9 cellular contexts compared by ENCODE assay signal in genomic region chr20:54680872-54681297, GRCh38.
DNase-seq lines count a peak whose midpoint lies in the region; ATAC-seq, FAIRE-seq and TF ChIP-seq lines count a peak whose summit lies in the region.
"Had no signal": no experiment of that assay in that cellular context is flagged by ENCODE, and none has a peak within 500 bp of the region (broad histone marks: within the 10 kb centered on the region; RNA-seq: fewer than 3 reads in every experiment).

No MANE protein-coding gene starts in this region.

- ATAC-seq in A549 (peak in 1 of 2 experiments; percentile 69; a peak in 3 of 6 replicates), upper lobe of right lung (no peak)

- peaks cover 4% of the 10 kb centered on the region for H3K27me3 ChIP-seq in adrenal gland
- peaks cover 5% of the 10 kb centered on the region for H3K27me3 ChIP-seq in upper lobe of right lung
- H3K27me3 ChIP-seq: upper lobe of left lung had no signal

- CTCF ChIA-PET in A549 (lab: Yijun Ruan, JAX): interaction anchor here (0.6 to 7.4 kb wide), 41 partner anchors 8 to 1757 kb away, joined by 3 to 34 read pairs (median 3); no protein-coding TSS in a partner anchor

- H3K4me2 ChIP-seq in A549: no peak overlapping the region

- TF ChIP-seq CTCF in A549 (IDR thresholded peaks at IDR 0.05) (peak; percentile 51), adrenal gland (IDR thresholded peaks at IDR 0.05) (peak; percentile 27 to 72 (median 48)), upper lobe of right lung (IDR thresholded peaks at IDR 0.05) (peak; percentile 67)

- POLR2A ChIA-PET in A549 (lab: Yijun Ruan, JAX): no interaction called here

- TF ChIP-seq EP300 in A549 (IDR thresholded peaks at IDR 0.05): no peak

- H3K36me3 ChIP-seq in adrenal gland (replicated peaks in 1 of 2) (no peaks in the 10 kb centered on the region), upper lobe of right lung (no peaks in the 10 kb centered on the region)
- H3K36me3 ChIP-seq: upper lobe of left lung had no signal

- WGBS in A549 (ENCODE audit: missing lambda C conversion rate): 16% methylated on average over 12 of the region's 12 CpGs
- 12 to 17% (median 15%) methylated on average over 12 of the region's 12 CpGs for WGBS in adrenal gland, 4 donors

- H3K4me3 ChIP-seq in A549: no peak overlapping the region
- H3K4me3 ChIP-seq in adrenal gland: no peak overlapping the region
- no peak overlapping the region for H3K4me3 ChIP-seq in upper lobe of right lung
- H3K4me3 ChIP-seq: upper lobe of left lung had no signal

- H3K9me3 ChIP-seq in A549: no peaks in the 10 kb centered on the region
- H3K9me3 ChIP-seq in adrenal gland (replicated peaks in 1 of 3): no peaks in the 10 kb centered on the region
- no peaks in the 10 kb centered on the region for H3K9me3 ChIP-seq in upper lobe of right lung
- H3K9me3 ChIP-seq: upper lobe of left lung had no signal

- DNase-seq in A549 (ENCODE audit: low read depth in 1 of 2, low spot score in 1 of 2) (peak in 1 of 2 experiments; percentile 51), ELF-1 (ENCODE audit: low read depth, low spot score) (peak; percentile 86), NCI-H1092 treated with DMSO at 0.1 percent for 48 hours (lab: John Stamatoyannopoulos, UW) (peak; percentile 23), adrenal gland (peak in 6 of 7 donors; percentile 21 to 69 (median 32)), inferior parietal cortex (ENCODE audit: extremely low spot score) (peak; percentile 71), upper lobe of right lung (no peak), GM12892 (ENCODE audit: insufficient read length) (no peak)
- no peak for DNase-seq in activated CD4-positive, CD25-positive, alpha-beta regulatory T cell treated with anti-CD3 and anti-CD28 coated beads, Interleukin-2, amount 50 U/mL, for 72 hours
- DNase-seq: upper lobe of left lung had no signal

- TF ChIP-seq POLR2A in A549 (IDR thresholded peaks at IDR 0.05; ENCODE audit: low read length) (no peak), adrenal gland (IDR thresholded peaks at IDR 0.05) (no peak), GM12892 (IDR thresholded peaks at IDR 0.05; ENCODE audit: low read depth, low read length) (no peak)

- intact Hi-C loops in adrenal gland (cut with DNase I) (no loop called here), upper lobe of right lung (cut with DNase I) (no loop called here)

- no peaks in the 10 kb centered on the region for H3K4me1 ChIP-seq in A549
- peaks cover 0 to 6% of the 10 kb centered on the region in 2 donors for H3K4me1 ChIP-seq in adrenal gland (replicated peaks in 1 of 2)
- H3K4me1 ChIP-seq in upper lobe of right lung: peaks cover 4% of the 10 kb centered on the region

- peak; percentile 70 for TF ChIP-seq RAD21 in A549 (conservative IDR thresholded peaks at IDR 0.05 in 1 of 2, IDR thresholded peaks at IDR 0.05 in 1 of 2)

- no peak overlapping the region for H3K27ac ChIP-seq in A549
- no peak overlapping the region for H3K27ac ChIP-seq in adrenal gland
- no peak overlapping the region for H3K27ac ChIP-seq in upper lobe of right lung
- H3K27ac ChIP-seq: upper lobe of left lung had no signal

- FAIRE-seq in A549 (lab: Jason Lieb, UNC): no peak
- FAIRE-seq in GM12892 (lab: Jason Lieb, UNC): no peak

TF ChIP-seq in A549, 52 proteins besides CTCF, POLR2A, EP300 and RAD21:
- TF ChIP-seq PHF8 (IDR thresholded peaks at IDR 0.05; ENCODE audit: borderline replicate concordance, low read depth) (no peak), SMC3 (IDR thresholded peaks at IDR 0.05) (peak; percentile 53)
TF ChIP-seq in A549: peak in this region for 1.

Comparison
In these comparisons a context has a peak if more than half of its experiments do, and no peak if none do; other contexts are left out.
1. DNase-seq: peak in ELF-1 (single experiment), NCI-H1092 treated with DMSO at 0.1 percent for 48 hours (single experiment), adrenal gland (6 of 7) and inferior parietal cortex (single experiment); none in upper lobe of right lung (single experiment), GM12892 (single experiment) and activated CD4-positive, CD25-positive, alpha-beta regulatory T cell treated with anti-CD3 and anti-CD28 coated beads, Interleukin-2, amount 50 U/mL, for 72 hours (single experiment).
2. Peak in every context shown above with its lines, with median percentiles within 50 percentile points of each other: CTCF ChIP-seq.